ENCODE assay signal across 15 cellular contexts in the genomic region with DNA sequence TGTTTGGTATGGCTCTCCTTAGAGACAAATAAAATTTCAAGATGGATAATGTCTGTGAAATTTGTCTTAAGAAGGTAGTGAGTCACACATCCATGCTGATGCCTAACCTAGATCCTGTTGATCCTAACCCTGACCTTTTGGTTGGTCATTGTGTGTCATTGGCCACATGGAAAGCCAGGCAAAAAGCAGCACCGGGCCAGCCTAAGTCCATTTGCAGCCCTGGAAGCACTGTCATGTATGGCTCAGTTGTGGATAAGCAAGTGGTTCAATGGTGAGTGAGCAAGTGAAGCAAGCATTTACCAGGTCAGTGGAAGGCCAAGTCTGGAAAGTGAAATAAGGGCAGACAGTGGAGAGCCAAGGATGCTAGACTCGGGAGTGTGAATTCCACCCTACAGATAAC. TPM values are rescaled to one million over a fixed set of nuclear protein-coding genes. Genes with fewer than 3 reads are reported as not detected.
A peak's percentile ranks its signal among the peaks of the same experiment; 100 is the strongest.
DNase-seq lines count a peak whose midpoint lies in the region; ATAC-seq, FAIRE-seq and TF ChIP-seq lines count a peak whose summit lies in the region.
"Had no signal": no experiment of that assay in that cellular context is flagged by ENCODE, and none has a peak within 500 bp of the region (broad histone marks: within the 10 kb centered on the region; RNA-seq: fewer than 3 reads in every experiment).

No MANE protein-coding gene starts in this region.

- no peak overlapping the region for H3K4me3 ChIP-seq in astrocyte (ENCODE audit: insufficient read depth, low read depth, low read length)
- no peak overlapping the region for H3K4me3 ChIP-seq in osteoblast (ENCODE audit: insufficient read depth, low read length)
- H3K4me3 ChIP-seq in A673 (ENCODE audit: low read depth, low read length, poor library complexity, severe bottlenecking): no peak overlapping the region
- H3K4me3 ChIP-seq: BLaER1, SK-N-MC had no signal

- H2BK15ac ChIP-seq in H9 (ENCODE audit: low read depth, low read length): no peak overlapping the region; the same call in 1 of the 2 replicates

- H3K9ac ChIP-seq in H9 (ENCODE audit: extremely low read depth, insufficient read length, low read length): no peak overlapping the region
- no peak overlapping the region for H3K9ac ChIP-seq in astrocyte (ENCODE audit: low read length)
- H3K9ac ChIP-seq: BLaER1 had no signal

- CTCF ChIA-PET in A673 (lab: Charles Lee): no interaction called here

- no peak overlapping the region for H3K23ac ChIP-seq in H9 (ENCODE audit: insufficient read length, low read depth, low read length)

- no peak overlapping the region for H3K14ac ChIP-seq in H9 (ENCODE audit: insufficient read depth, low read length)

- TF ChIP-seq CTCF in H9 (conservative IDR thresholded peaks at IDR 0.05): no peak
- no peak for TF ChIP-seq CTCF in astrocyte (IDR thresholded peaks at IDR 0.05; ENCODE audit: insufficient read depth, low read depth, low read length)
- TF ChIP-seq CTCF in osteoblast (IDR thresholded peaks at IDR 0.05; ENCODE audit: extremely low read depth, low read depth, low read length): no peak
- TF ChIP-seq CTCF in A673 (conservative IDR thresholded peaks at IDR 0.05; ENCODE audit: low read depth, low read length): no peak

- no peak overlapping the region for H2AFZ ChIP-seq in H9 (ENCODE audit: low read length)
- H2AFZ ChIP-seq in astrocyte (ENCODE audit: low read depth, low read length): no peak overlapping the region
- no peak overlapping the region for H2AFZ ChIP-seq in osteoblast (ENCODE audit: low read length)

- H4K91ac ChIP-seq in H9 (ENCODE audit: insufficient read length, low read depth, low read length): no peak overlapping the region

- H3K18ac ChIP-seq in H9 (ENCODE audit: insufficient read length, low read depth, low read length): peak overlapping the region; percentile 38

- no peaks in the 10 kb centered on the region for H3K27me3 ChIP-seq in H9 (ENCODE audit: insufficient read depth, low read length)
- no peaks in the 10 kb centered on the region for H3K27me3 ChIP-seq in astrocyte (ENCODE audit: insufficient read depth, low read length)
- no peaks in the 10 kb centered on the region for H3K27me3 ChIP-seq in osteoblast (ENCODE audit: insufficient read depth, low read length)
- H3K27me3 ChIP-seq in A673 (replicated peaks; ENCODE audit: insufficient read depth, low read depth, low read length, poor library complexity): no peaks in the 10 kb centered on the region
- H3K27me3 ChIP-seq: BLaER1 had no signal

- H4K20me1 ChIP-seq in H9 (ENCODE audit: control insufficient read depth, insufficient read depth, insufficient read length) (no peaks in the 10 kb centered on the region), astrocyte (ENCODE audit: insufficient read depth, low read length) (no peaks in the 10 kb centered on the region), osteoblast (ENCODE audit: insufficient read depth, low read length) (no peaks in the 10 kb centered on the region)
- H4K20me1 ChIP-seq: BLaER1 had no signal

- H3K27me3 Mint-ChIP-seq in H9 (ENCODE audit: low read depth) (no peaks in the 10 kb centered on the region; the same call in none of the 2 replicates), astrocyte (ENCODE audit: low read depth, unreplicated experiment) (peaks cover 11% of the 10 kb centered on the region)

- no CpG with 5 or more reads among the region's 2 CpGs for WGBS in H9 (ENCODE audit: extremely low coverage, insufficient read length, low lambda C conversion rate)

- H3K79me2 ChIP-seq in H9 (ENCODE audit: insufficient read depth, low read length) (no peaks in the 10 kb centered on the region), astrocyte (ENCODE audit: insufficient read depth, low read length) (no peaks in the 10 kb centered on the region), osteoblast (ENCODE audit: insufficient read depth, low read length) (no peaks in the 10 kb centered on the region)

- FAIRE-seq in astrocyte (lab: Jason Lieb, UNC): no peak

- H3K27ac ChIP-seq in H9 (ENCODE audit: insufficient read length, low read depth, low read length) (no peak overlapping the region), astrocyte (ENCODE audit: low read depth, low read length) (no peak overlapping the region), osteoblast (ENCODE audit: low read depth, low read length) (no peak overlapping the region), A673 (ENCODE audit: low read depth, low read length, poor library complexity, severe bottlenecking) (no peak overlapping the region)
- H3K27ac ChIP-seq: BLaER1, SK-N-MC had no signal

- H3K27ac Mint-ChIP-seq in H9 (no peak overlapping the region), astrocyte (ENCODE audit: unreplicated experiment) (no peak overlapping the region)
- H3K27ac Mint-ChIP-seq: CD8-positive, alpha-beta memory T cell had no signal

- no peaks in the 10 kb centered on the region for H3K36me3 Mint-ChIP-seq in H9 (ENCODE audit: insufficient read depth in 1 of 3, low read depth in 3 of 3)
- H3K36me3 Mint-ChIP-seq in astrocyte (ENCODE audit: low read depth, unreplicated experiment): peaks cover 2% of the 10 kb centered on the region

- ATAC-seq in left ventricle myocardium superior: no peak

- H3K9me3 ChIP-seq in H9 (ENCODE audit: control insufficient read depth, low read depth, low read length) (no peaks in the 10 kb centered on the region), astrocyte (ENCODE audit: insufficient read depth, low read depth, low read length) (no peaks in the 10 kb centered on the region), osteoblast (ENCODE audit: low read depth, low read length) (no peaks in the 10 kb centered on the region), A673 (ENCODE audit: low read depth, low read length, poor library complexity, severe bottlenecking) (no peaks in the 10 kb centered on the region)
- H3K9me3 ChIP-seq: BLaER1 had no signal

- no peak overlapping the region for H2BK5ac ChIP-seq in H9 (ENCODE audit: insufficient read length, low read length)

- H2AK5ac ChIP-seq in H9 (ENCODE audit: insufficient read length, low read length): no peak overlapping the region

- intact Hi-C loops in A673 (cut with micrococcal nuclease; ENCODE audit: unreplicated experiment) (no loop called here), left ventricle myocardium superior (cut with micrococcal nuclease) (no loop called here)

- H2BK120ac ChIP-seq in H9 (ENCODE audit: low read depth, low read length, poor library complexity, severe bottlenecking): no peak overlapping the region

- no peaks in the 10 kb centered on the region for H3K9me3 Mint-ChIP-seq in H9
- H3K9me3 Mint-ChIP-seq in astrocyte (ENCODE audit: unreplicated experiment): peaks cover 5% of the 10 kb centered on the region

- H3K56ac ChIP-seq in H9 (ENCODE audit: insufficient read length, low read depth, low read length): no peak overlapping the region

- H3K23me2 ChIP-seq in H9 (ENCODE audit: insufficient read length, low read depth, low read length, poor library complexity, severe bottlenecking): no peaks in the 10 kb centered on the region

- H3K36me3 ChIP-seq in astrocyte (ENCODE audit: insufficient read depth, low read length) (no peaks in the 10 kb centered on the region), osteoblast (ENCODE audit: insufficient read depth, low read length) (no peaks in the 10 kb centered on the region), A673 (ENCODE audit: insufficient read depth, low read length, poor library complexity, severe bottlenecking) (no peaks in the 10 kb centered on the region)
- H3K36me3 ChIP-seq: BLaER1 had no signal

- no peaks in the 10 kb centered on the region for H3K79me1 ChIP-seq in H9 (ENCODE audit: insufficient read depth, low read depth, low read length, poor library complexity, severe bottlenecking)

- H4K8ac ChIP-seq in H9 (replicated peaks; ENCODE audit: insufficient read length, low read depth, low read length): no peak overlapping the region

- H3K4me2 ChIP-seq in H9 (ENCODE audit: insufficient read depth, insufficient read length, low read length): no peak overlapping the region
- no peak overlapping the region for H3K4me2 ChIP-seq in astrocyte (ENCODE audit: low read length)
- H3K4me2 ChIP-seq in osteoblast (ENCODE audit: insufficient read depth, low read length): peak overlapping the region; percentile 14
- H3K4me2 ChIP-seq: BLaER1 had no signal

- no peak overlapping the region for H2BK20ac ChIP-seq in H9 (ENCODE audit: low read depth, low read length, poor library complexity, severe bottlenecking)

- peak overlapping the region; percentile 72 for H4K5ac ChIP-seq in H9 (ENCODE audit: insufficient read length, low read depth, low read length)

- no peak overlapping the region for H2BK12ac ChIP-seq in H9 (ENCODE audit: insufficient read length, low read depth, low read length)

- POLR2A ChIA-PET in A673 (lab: Charles Lee; ENCODE audit: low non-redundant PET): no interaction called here

- no peak overlapping the region for H3K4ac ChIP-seq in H9 (ENCODE audit: low read depth, low read length)

- peaks cover 6 to 9% of the 10 kb centered on the region in 2 experiments; a peak in 3 of 4 replicates for H3K4me1 Mint-ChIP-seq in H9
- peaks cover 1% of the 10 kb centered on the region for H3K4me1 Mint-ChIP-seq in astrocyte (ENCODE audit: low read depth, unreplicated experiment)
- H3K4me1 Mint-ChIP-seq: CD8-positive, alpha-beta memory T cell had no signal

- no peak overlapping the region for H3T11ph ChIP-seq in H9 (ENCODE audit: low read length)

- DNase-seq in H9: no peak
- DNase-seq in LHCN-M2 (ENCODE audit: low read depth): peak; percentile 79
- DNase-seq in astrocyte (ENCODE audit: low read depth): peak; percentile 12
- peak; percentile 82 for DNase-seq in osteoblast (ENCODE audit: insufficient read length, low spot score, missing footprints)
- DNase-seq in A673 (ENCODE audit: low spot score): no peak
- no peak for DNase-seq in NCI-H1417 treated with DMSO at 0.1 percent for 48 hours (lab: John Stamatoyannopoulos, UW)
- no peak for DNase-seq in left ventricle myocardium superior
- DNase-seq: CD8-positive, alpha-beta memory T cell; KBM-7; MM.1S; NCI-H1105 treated with DMSO at 0.1 percent for 48 hours; NCI-H2029; NCI-H2171 treated with DMSO at 0.1 percent for 48 hours had no signal

- H3K4me1 ChIP-seq in H9 (ENCODE audit: insufficient read depth, low read length) (no peaks in the 10 kb centered on the region), astrocyte (ENCODE audit: insufficient read depth, low read length) (no peaks in the 10 kb centered on the region), osteoblast (ENCODE audit: insufficient read depth, low read length) (peaks cover 11% of the 10 kb centered on the region), A673 (ENCODE audit: insufficient read depth, low read length, poor library complexity, severe bottlenecking) (no peaks in the 10 kb centered on the region)
- H3K4me1 ChIP-seq: BLaER1 had no signal

- H3K4me3 Mint-ChIP-seq in H9: no peak overlapping the region
- H3K4me3 Mint-ChIP-seq in astrocyte (ENCODE audit: unreplicated experiment): no peak overlapping the region
- H3K4me3 Mint-ChIP-seq: CD8-positive, alpha-beta memory T cell had no signal

- no TSS peak for BruUV-seq in A673 (replicated peaks; lab: Mats Ljungman, UMichigan)

RNA-seq across cellular contexts. Expression of gene XRN2, which starts 12.1 kb away (rescaled TPM):
- total RNA-seq in H9 (2021) (96.7 and 97.6 TPM in 2 replicates), LHCN-M2 (2014; rRNA removed) (99.6 and 125 TPM in 2 replicates), astrocyte (68.2 and 74.5 TPM in 2 replicates), osteoblast (124 and 125 TPM in 2 replicates), A673 (2021) (121 and 122 TPM in 2 replicates), left ventricle myocardium superior (35.6 TPM)
- 39.6 TPM for polyA plus RNA-seq in LHCN-M2 (2012)

Comparison
In these comparisons a context has a peak if more than half of its experiments do, and no peak if none do; other contexts are left out.
1. DNase-seq: peak in LHCN-M2 (single experiment), astrocyte (single experiment) and osteoblast (single experiment); none in H9 (single experiment), A673 (single experiment), NCI-H1417 treated with DMSO at 0.1 percent for 48 hours (single experiment) and left ventricle myocardium superior (single experiment).